8 cellular contexts compared by ENCODE assay signal in the genomic region with DNA sequence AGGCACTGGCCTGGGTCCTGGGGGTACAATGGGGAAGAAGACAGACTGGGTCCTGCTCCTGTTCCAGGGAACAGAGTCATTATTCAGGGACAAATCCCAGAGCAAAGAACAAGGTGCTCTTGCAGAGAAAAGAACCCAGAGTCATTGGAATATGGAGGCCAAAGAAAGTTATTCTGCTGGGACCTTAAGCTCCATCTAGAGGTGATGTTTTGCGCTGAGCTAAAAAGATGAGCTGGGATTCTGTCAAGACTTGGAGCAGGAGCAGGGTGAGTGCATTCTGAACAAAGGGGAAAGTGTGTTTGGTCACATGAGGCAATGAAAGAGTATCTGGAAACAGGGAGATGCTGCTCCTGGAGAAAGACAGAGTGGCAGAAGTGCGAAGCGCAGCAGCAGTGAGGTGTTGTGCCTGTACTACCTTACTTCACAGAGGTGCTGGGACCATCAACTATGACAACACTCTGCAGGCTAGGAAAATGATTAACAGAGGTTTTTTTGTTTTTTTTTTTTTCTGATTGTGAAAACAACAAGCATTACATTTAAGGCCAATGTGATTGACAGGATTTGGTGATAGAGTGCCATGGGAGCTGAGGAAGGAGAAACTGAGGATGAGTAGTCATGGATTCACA.
A peak's percentile ranks its signal among the peaks of the same experiment; 100 is the strongest.
DNase-seq lines count a peak whose midpoint lies in the region; ATAC-seq and TF ChIP-seq lines count a peak whose summit lies in the region.

No MANE protein-coding gene starts in this region.

- no peak overlapping the region for H3K4me2 ChIP-seq in OCI-LY3 (ENCODE audit: low read length)

- no peaks in the 10 kb centered on the region for H3K79me2 ChIP-seq in OCI-LY3 (ENCODE audit: low read length)

- no peak overlapping the region for H3K9ac ChIP-seq in OCI-LY3 (ENCODE audit: low read length)

- TF ChIP-seq CTCF in OCI-LY3 (IDR thresholded peaks at IDR 0.05; ENCODE audit: low read depth, low read length) = peak; percentile 85

- ATAC-seq in HG02763 (IDR thresholded peaks at IDR 0.05; ENCODE audit: unreplicated experiment) (no peak), GM19328 (IDR thresholded peaks at IDR 0.05; ENCODE audit: unreplicated experiment) (no peak)

- no peaks in the 10 kb centered on the region for H4K20me1 ChIP-seq in OCI-LY3 (ENCODE audit: insufficient read depth, low read length)

- H3K4me1 ChIP-seq in OCI-LY3 (ENCODE audit: low read length) = peaks cover 7% of the 10 kb centered on the region

- H3K27ac ChIP-seq in OCI-LY3 (ENCODE audit: low read length) = no peak overlapping the region

- H3K27me3 ChIP-seq in OCI-LY3 (ENCODE audit: low read depth, low read length) = no peaks in the 10 kb centered on the region

- no peak overlapping the region for H2AFZ ChIP-seq in OCI-LY3 (ENCODE audit: low read depth, low read length)

- no peak overlapping the region for H3K4me3 ChIP-seq in OCI-LY3 (ENCODE audit: low read length)

- H3K36me3 ChIP-seq in OCI-LY3 (replicated peaks; ENCODE audit: low read depth, low read length) = no peaks in the 10 kb centered on the region

- DNase-seq in stimulated activated CD4-positive, alpha-beta T cell treated with anti-CD3 and anti-CD28 coated beads, Interleukin-4, amount 100 ng/mL, for 24 hours = peak; percentile 11
- no peak for DNase-seq in stimulated activated CD4-positive, alpha-beta T cell treated with anti-CD3 and anti-CD28 coated beads, Interleukin-1b, Interleukin-23, amount 100 ng/mL, for 48 hours
- DNase-seq in fibroblast of peridontal ligament (ENCODE audit: extremely low read depth) (peak; percentile 31), activated T-cell treated with anti-CD3 and anti-CD28 coated beads for 4 hours (no peak)
- no peak for DNase-seq in NK-92 treated with Interleukin-12 subunit alpha and Interleukin-12 subunit beta, amount 100 ng/mL, for 24 hours (lab: John Stamatoyannopoulos, UW)

- no peaks in the 10 kb centered on the region for H3K9me3 ChIP-seq in OCI-LY3 (ENCODE audit: insufficient read depth, low read length)

Comparison
In these comparisons a context has a peak if more than half of its experiments do, and no peak if none do; other contexts are left out.
1. DNase-seq: peak in stimulated activated CD4-positive, alpha-beta T cell treated with anti-CD3 and anti-CD28 coated beads, Interleukin-4, amount 100 ng/mL, for 24 hours (single experiment) and fibroblast of peridontal ligament (single experiment); none in stimulated activated CD4-positive, alpha-beta T cell treated with anti-CD3 and anti-CD28 coated beads, Interleukin-1b, Interleukin-23, amount 100 ng/mL, for 48 hours (single experiment), NK-92 treated with Interleukin-12 subunit alpha and Interleukin-12 subunit beta, amount 100 ng/mL, for 24 hours (single experiment) and activated T-cell treated with anti-CD3 and anti-CD28 coated beads for 4 hours (single experiment).